Comparison of ENCODE assay signal across 23 cellular contexts in the genomic region with DNA sequence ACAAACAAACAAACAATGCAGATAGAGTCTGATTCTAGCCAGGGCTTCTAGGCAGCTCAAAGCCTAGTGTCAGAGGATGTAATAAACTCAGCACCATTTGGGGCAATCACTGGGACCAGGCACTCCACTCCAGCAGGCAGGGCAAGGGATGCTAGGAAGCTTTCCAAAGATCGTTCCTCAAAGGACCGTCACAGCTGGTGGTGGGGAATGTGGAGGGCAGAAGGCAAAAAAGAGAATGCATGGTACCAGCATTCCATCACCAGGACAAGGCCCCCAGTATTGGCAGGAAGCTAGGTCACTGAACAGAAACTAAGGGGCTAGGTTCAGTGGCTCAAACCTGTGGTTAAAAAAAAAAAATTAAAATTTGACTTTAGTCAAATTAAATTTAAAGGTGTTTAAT.
DNase-seq lines count a peak whose midpoint lies in the region; ATAC-seq and TF ChIP-seq lines count a peak whose summit lies in the region.
"Had no signal": no experiment of that assay in that cellular context is flagged by ENCODE, and none has a peak within 500 bp of the region (broad histone marks: within the 10 kb centered on the region; RNA-seq: fewer than 3 reads in every experiment).

No MANE protein-coding gene starts in this region.

- DNase-seq in stimulated activated naive CD8-positive, alpha-beta T cell treated with anti-CD3 and anti-CD28 coated beads, Interleukin-15, Interleukin-2, amounts not matched to agents 100 U/mL and 50 U/mL, for 24 hours, result no peak
- no peak for DNase-seq in activated T-helper 1 cell treated with anti-CD3 and anti-CD28 coated beads, Interleukin-12 subunit alpha, Interleukin-12 subunit beta, Interleukin-2, Interleukin-4 antibody, amounts not matched to agents 30 ng/mL and 10 ng/mL and 1 ng/mL, durations not matched to agents 14 hours and 24 hours and 36 hours (ENCODE audit: low spot score)
- DNase-seq in iPS-NIHi11 (ENCODE audit: low spot score) (peak; percentile 34), lower lobe of right lung (no peak), body of pancreas (no peak), mucosa of descending colon (no peak)
- DNase-seq: AML-193; DMS79; KG1; NCI-H1105; NCI-H146; NCI-H2029 treated with DMSO at 0.1 percent for 48 hours; NCI-H2171; NCI-H345; NCI-H524; NCI-H774; NK-92 treated with Interleukin-12 subunit alpha and Interleukin-12 subunit beta, amount 100 ng/mL, for 24 hours; SJCRH30 had no signal

- peak overlapping the region; percentile 4 for H3K27ac Mint-ChIP-seq in stimulated activated naive CD8-positive, alpha-beta T cell treated with anti-CD3 and anti-CD28 coated beads, Interleukin-15, Interleukin-2, amounts not matched to agents 100 ng/mL and 50 ng/mL, for 24 hours
- peak overlapping the region; percentile 57 for H3K27ac Mint-ChIP-seq in activated T-helper 1 cell treated with anti-CD3 and anti-CD28 coated beads, Interleukin-12 subunit alpha, Interleukin-12 subunit beta, Interleukin-2, Interleukin-4 antibody, amounts not matched to agents 30 ng/mL and 10 ng/mL and 1 ng/mL, durations not matched to agents 14 hours and 24 hours and 36 hours

- peaks cover 12% of the 10 kb centered on the region for H3K4me1 Mint-ChIP-seq in stimulated activated naive CD8-positive, alpha-beta T cell treated with anti-CD3 and anti-CD28 coated beads, Interleukin-15, Interleukin-2, amounts not matched to agents 100 ng/mL and 50 ng/mL, for 24 hours (ENCODE audit: low read depth)
- H3K4me1 Mint-ChIP-seq in activated T-helper 1 cell treated with anti-CD3 and anti-CD28 coated beads, Interleukin-12 subunit alpha, Interleukin-12 subunit beta, Interleukin-2, Interleukin-4 antibody, amounts not matched to agents 30 ng/mL and 10 ng/mL and 1 ng/mL, durations not matched to agents 14 hours and 24 hours and 36 hours (ENCODE audit: low read depth), result peaks cover 21% of the 10 kb centered on the region

- TF ChIP-seq CTCF in lower lobe of right lung (IDR thresholded peaks at IDR 0.05), result no peak
- TF ChIP-seq CTCF in body of pancreas (IDR thresholded peaks at IDR 0.05), result no peak
- TF ChIP-seq CTCF in mucosa of descending colon (IDR thresholded peaks at IDR 0.05), result no peak

- H3K27ac ChIP-seq in lower lobe of right lung (no peak overlapping the region), body of pancreas (no peak overlapping the region)
- H3K27ac ChIP-seq: C4-2B, Peyer's patch, SJCRH30 had no signal

- intact Hi-C loops in activated T-helper 1 cell treated with anti-CD3 and anti-CD28 coated beads, Interleukin-12 subunit alpha, Interleukin-12 subunit beta, Interleukin-2, Interleukin-4 antibody, amounts not matched to agents 30 ng/mL and 10 ng/mL and 1 ng/mL, durations not matched to agents 14 hours and 24 hours and 36 hours (cut with micrococcal nuclease), result loop anchor here (10.0 kb wide), 2 partner anchors 349 to 569 kb away; no protein-coding TSS in a partner anchor
- intact Hi-C loops in lower lobe of right lung (cut with DNase I), result no loop called here
- intact Hi-C loops in body of pancreas (cut with DNase I), result no loop called here
- intact Hi-C loops in mucosa of descending colon (cut with DNase I, micrococcal nuclease), result no loop called here

- H3K27me3 Mint-ChIP-seq in stimulated activated naive CD8-positive, alpha-beta T cell treated with anti-CD3 and anti-CD28 coated beads, Interleukin-15, Interleukin-2, amounts not matched to agents 100 ng/mL and 50 ng/mL, for 24 hours, result no peaks in the 10 kb centered on the region
- no peaks in the 10 kb centered on the region for H3K27me3 Mint-ChIP-seq in activated T-helper 1 cell treated with anti-CD3 and anti-CD28 coated beads, Interleukin-12 subunit alpha, Interleukin-12 subunit beta, Interleukin-2, Interleukin-4 antibody, amounts not matched to agents 30 ng/mL and 10 ng/mL and 1 ng/mL, durations not matched to agents 14 hours and 24 hours and 36 hours (ENCODE audit: insufficient read depth)

- H3K4me3 Mint-ChIP-seq in stimulated activated naive CD8-positive, alpha-beta T cell treated with anti-CD3 and anti-CD28 coated beads, Interleukin-15, Interleukin-2, amounts not matched to agents 100 ng/mL and 50 ng/mL, for 24 hours, result no peak overlapping the region
- no peak overlapping the region for H3K4me3 Mint-ChIP-seq in activated T-helper 1 cell treated with anti-CD3 and anti-CD28 coated beads, Interleukin-12 subunit alpha, Interleukin-12 subunit beta, Interleukin-2, Interleukin-4 antibody, amounts not matched to agents 30 ng/mL and 10 ng/mL and 1 ng/mL, durations not matched to agents 14 hours and 24 hours and 36 hours

- 71% methylated on average over 2 of the region's 2 CpGs for WGBS in body of pancreas, 2 donors

- H3K36me3 ChIP-seq in lower lobe of right lung (no peaks in the 10 kb centered on the region), body of pancreas (replicated peaks in 1 of 2; ENCODE audit: insufficient read depth in 1 of 2, low read depth in 2 of 2) (no peaks in the 10 kb centered on the region), mucosa of descending colon (ENCODE audit: low read depth) (no peaks in the 10 kb centered on the region)
- H3K36me3 ChIP-seq: HAP-1, Peyer's patch, SJCRH30 had no signal

- ATAC-seq in stimulated activated naive CD8-positive, alpha-beta T cell treated with anti-CD3 and anti-CD28 coated beads, Interleukin-15, Interleukin-2, amounts not matched to agents 100 U/mL and 50 U/mL, for 24 hours, result no peak
- ATAC-seq in lower lobe of right lung, result no peak
- ATAC-seq in body of pancreas, result no peak
- ATAC-seq in mucosa of descending colon, result no peak
- ATAC-seq in HG02970 (IDR thresholded peaks at IDR 0.05; ENCODE audit: low FRiP score, unreplicated experiment), result no peak

- TF ChIP-seq POLR2A in body of pancreas (IDR thresholded peaks at IDR 0.05), result no peak

- H3K36me3 Mint-ChIP-seq in stimulated activated naive CD8-positive, alpha-beta T cell treated with anti-CD3 and anti-CD28 coated beads, Interleukin-15, Interleukin-2, amounts not matched to agents 100 ng/mL and 50 ng/mL, for 24 hours (ENCODE audit: low read depth), result no peaks in the 10 kb centered on the region
- no peaks in the 10 kb centered on the region for H3K36me3 Mint-ChIP-seq in activated T-helper 1 cell treated with anti-CD3 and anti-CD28 coated beads, Interleukin-12 subunit alpha, Interleukin-12 subunit beta, Interleukin-2, Interleukin-4 antibody, amounts not matched to agents 30 ng/mL and 10 ng/mL and 1 ng/mL, durations not matched to agents 14 hours and 24 hours and 36 hours (ENCODE audit: low read depth)

- no peaks in the 10 kb centered on the region for H3K9me3 Mint-ChIP-seq in stimulated activated naive CD8-positive, alpha-beta T cell treated with anti-CD3 and anti-CD28 coated beads, Interleukin-15, Interleukin-2, amounts not matched to agents 100 ng/mL and 50 ng/mL, for 24 hours
- no peaks in the 10 kb centered on the region for H3K9me3 Mint-ChIP-seq in activated T-helper 1 cell treated with anti-CD3 and anti-CD28 coated beads, Interleukin-12 subunit alpha, Interleukin-12 subunit beta, Interleukin-2, Interleukin-4 antibody, amounts not matched to agents 30 ng/mL and 10 ng/mL and 1 ng/mL, durations not matched to agents 14 hours and 24 hours and 36 hours

- H3K4me3 ChIP-seq in lower lobe of right lung (no peak overlapping the region), body of pancreas (no peak overlapping the region), mucosa of descending colon (no peak overlapping the region)
- H3K4me3 ChIP-seq: HAP-1, Peyer's patch, SJCRH30 had no signal

- H3K4me1 ChIP-seq in lower lobe of right lung (peaks cover 9% of the 10 kb centered on the region), body of pancreas (peaks cover 15% of the 10 kb centered on the region), mucosa of descending colon (ENCODE audit: low read depth) (no peaks in the 10 kb centered on the region)
- H3K4me1 ChIP-seq: HAP-1, Peyer's patch, SJCRH30 had no signal

- no peaks in the 10 kb centered on the region for H3K9me3 ChIP-seq in lower lobe of right lung
- no peaks in the 10 kb centered on the region for H3K9me3 ChIP-seq in body of pancreas
- H3K9me3 ChIP-seq in mucosa of descending colon, result no peaks in the 10 kb centered on the region
- H3K9me3 ChIP-seq: HAP-1, Peyer's patch, SJCRH30 had no signal

- no peaks in the 10 kb centered on the region for H3K27me3 ChIP-seq in lower lobe of right lung (ENCODE audit: low read depth)
- H3K27me3 ChIP-seq in body of pancreas, result no peaks in the 10 kb centered on the region
- H3K27me3 ChIP-seq: Peyer's patch, SJCRH30 had no signal
